ENCODE assay signal across 8 cellular contexts in genomic region chr21:42009018-42009830, GRCh38. TPM values are rescaled to one million over a fixed set of nuclear protein-coding genes. Genes with fewer than 3 reads are reported as not detected.
DNase-seq lines count a peak whose midpoint lies in the region; ATAC-seq and TF ChIP-seq lines count a peak whose summit lies in the region.

No MANE protein-coding gene starts in this region.

- H3K4me3 ChIP-seq in colonic mucosa, result peak overlapping the region; percentile 80
- H3K4me3 ChIP-seq in liver (ENCODE audit: low read depth in 1 of 3, low read length in 3 of 3), result peak overlapping the region; percentile 56 to 93 (median 83)

- H3K9me3 ChIP-seq in colonic mucosa (no peaks in the 10 kb centered on the region), liver (ENCODE audit: control insufficient read depth in 4 of 4, low read length in 3 of 4) (no peaks in the 10 kb centered on the region)

- no peaks in the 10 kb centered on the region for H3K27me3 ChIP-seq in colonic mucosa
- H3K27me3 ChIP-seq in liver (ENCODE audit: control insufficient read depth in 4 of 4, insufficient read depth in 4 of 4, low read length in 3 of 4), result no peaks in the 10 kb centered on the region

- H3K9ac ChIP-seq in colonic mucosa (ENCODE audit: low read depth in 2 of 2, low read length in 2 of 2) (peak overlapping the region; percentile 74 to 84), liver (ENCODE audit: low read depth in 1 of 2, low read length in 2 of 2) (peak overlapping the region in 1 of 2 donors; percentile 90)

- ATAC-seq in GM21723 (IDR thresholded peaks at IDR 0.05; ENCODE audit: unreplicated experiment), result peak; percentile 28

- no peaks in the 10 kb centered on the region for H3K4me1 ChIP-seq in colonic mucosa
- peaks cover 0 to 8% (median 1%) of the 10 kb centered on the region in 4 donors for H3K4me1 ChIP-seq in liver (ENCODE audit: control insufficient read depth in 4 of 4, insufficient read depth in 4 of 4, low read length in 3 of 4)

- WGBS in liver, result under 1% methylated on average over 86 of the region's 86 CpGs

- peak; percentile 22 to 30 for TF ChIP-seq RAD21 in liver (IDR thresholded peaks at IDR 0.05)

- no peak for TF ChIP-seq CTCF in colonic mucosa (IDR thresholded peaks at IDR 0.05)
- TF ChIP-seq CTCF in liver (IDR thresholded peaks at IDR 0.05; ENCODE audit: low read depth, low read length, missing input control), result peak; percentile 21

- H3K36me3 ChIP-seq in colonic mucosa (no peaks in the 10 kb centered on the region), liver (ENCODE audit: control insufficient read depth in 4 of 4, insufficient read depth in 3 of 4, low read depth in 1 of 4, low read length in 3 of 4) (peaks cover 0 to 4% (median 3%) of the 10 kb centered on the region in 4 donors)

- intact Hi-C loops in colonic mucosa (cut with DNase I), result loop anchor here (5.0 kb wide), 2 partner anchors 98 to 127 kb away; no protein-coding TSS in a partner anchor

- H3K27ac ChIP-seq in colonic mucosa (peak overlapping the region; percentile 99), liver (ENCODE audit: low read depth in 1 of 2, low read length in 2 of 2) (peak overlapping the region; percentile 88 to 99)

- DNase-seq in GM04504 (ENCODE audit: low read depth) (peak; percentile 50), LHCN-M2 (ENCODE audit: low read depth) (peak; percentile 28), colonic mucosa (peak; percentile 56), superior temporal gyrus (ENCODE audit: extremely low spot score) (no peak)
- peak; percentile 23 for DNase-seq in activated CD4-positive, alpha-beta T cell treated with anti-CD3 and anti-CD28 coated beads for 1 hour
- peak; percentile 46 to 56 for DNase-seq in stimulated activated CD4-positive, alpha-beta T cell treated with anti-CD3 and anti-CD28 coated beads, Interleukin-4, amount 100 ng/mL, for 48 hours (ENCODE audit: low read depth in 2 of 2)

TF ChIP-seq in liver, 16 proteins besides CTCF, POLR2A, EP300 and RAD21:
- peak; percentile 64 for TF ChIP-seq REST (IDR thresholded peaks at IDR 0.05)
- no peak for TF ChIP-seq HNF4G (IDR thresholded peaks at IDR 0.05)
- TF ChIP-seq NR2F2 (IDR thresholded peaks at IDR 0.05), result peak; percentile 10
- no peak for TF ChIP-seq JUND (IDR thresholded peaks at IDR 0.05)
- TF ChIP-seq FOXA1 (IDR thresholded peaks at IDR 0.05), result no peak
- no peak for TF ChIP-seq TAF1 (conservative IDR thresholded peaks at IDR 0.05)
- peak; percentile 61 for TF ChIP-seq YY1 (IDR thresholded peaks at IDR 0.05)
- no peak for TF ChIP-seq ATF3 (IDR thresholded peaks at IDR 0.05)
- TF ChIP-seq HNF4A (conservative IDR thresholded peaks at IDR 0.05), result peak; percentile 54 to 60
- peak; percentile 33 for TF ChIP-seq SP1 (IDR thresholded peaks at IDR 0.05)
- no peak for TF ChIP-seq FOXA2 (IDR thresholded peaks at IDR 0.05)
- no peak for TF ChIP-seq GABPA (IDR thresholded peaks at IDR 0.05 in 1 of 2, conservative IDR thresholded peaks at IDR 0.05 in 1 of 2)
- TF ChIP-seq MAX (IDR thresholded peaks at IDR 0.05), result peak; percentile 65
- TF ChIP-seq RXRA (IDR thresholded peaks at IDR 0.05), result peak; percentile 60 to 75
- peak; percentile 5 for TF ChIP-seq ZBTB33 (IDR thresholded peaks at IDR 0.05)
- TF ChIP-seq EGR1 (IDR thresholded peaks at IDR 0.05; ENCODE audit: low read depth in 2 of 2), result peak in 1 of 2 donors; percentile 22
TF ChIP-seq in liver: peak in this region for 9.

RNA-seq across cellular contexts. Expression of gene ZBTB21, which starts 0.9 kb away (rescaled TPM):
- 7.4 and 8.3 TPM in 2 replicates for total RNA-seq in LHCN-M2 (2014; rRNA removed)
- 2.4 TPM for polyA plus RNA-seq in LHCN-M2 (2012)
- total RNA-seq in colonic mucosa, result 10 to 100 TPM; 10.2 to 15.1 TPM
- total RNA-seq in liver, result 10 to 100 TPM in 1 of 2 donors, 1 to 10 TPM in 1; 3.1 to 14.1 TPM
- 1 to 10 TPM; 3.5 to 4.6 TPM for polyA plus RNA-seq in liver

RNA-seq across cellular contexts. Expression of gene C2CD2, which starts 55.4 kb away (rescaled TPM):
- total RNA-seq in LHCN-M2 (2014; rRNA removed) (13.5 and 22.2 TPM in 2 replicates), colonic mucosa (10 to 100 TPM; 13.3 to 16.1 TPM), liver (10 to 100 TPM in 1 of 2 donors, 1 to 10 TPM in 1; 6.7 to 17.9 TPM)
- polyA plus RNA-seq in LHCN-M2 (2012), result 10.0 TPM
- polyA plus RNA-seq in liver, result 1 to 10 TPM; 2.9 to 5.2 TPM
